ENCODE assay signal across 11 cellular contexts in the genomic region with DNA sequence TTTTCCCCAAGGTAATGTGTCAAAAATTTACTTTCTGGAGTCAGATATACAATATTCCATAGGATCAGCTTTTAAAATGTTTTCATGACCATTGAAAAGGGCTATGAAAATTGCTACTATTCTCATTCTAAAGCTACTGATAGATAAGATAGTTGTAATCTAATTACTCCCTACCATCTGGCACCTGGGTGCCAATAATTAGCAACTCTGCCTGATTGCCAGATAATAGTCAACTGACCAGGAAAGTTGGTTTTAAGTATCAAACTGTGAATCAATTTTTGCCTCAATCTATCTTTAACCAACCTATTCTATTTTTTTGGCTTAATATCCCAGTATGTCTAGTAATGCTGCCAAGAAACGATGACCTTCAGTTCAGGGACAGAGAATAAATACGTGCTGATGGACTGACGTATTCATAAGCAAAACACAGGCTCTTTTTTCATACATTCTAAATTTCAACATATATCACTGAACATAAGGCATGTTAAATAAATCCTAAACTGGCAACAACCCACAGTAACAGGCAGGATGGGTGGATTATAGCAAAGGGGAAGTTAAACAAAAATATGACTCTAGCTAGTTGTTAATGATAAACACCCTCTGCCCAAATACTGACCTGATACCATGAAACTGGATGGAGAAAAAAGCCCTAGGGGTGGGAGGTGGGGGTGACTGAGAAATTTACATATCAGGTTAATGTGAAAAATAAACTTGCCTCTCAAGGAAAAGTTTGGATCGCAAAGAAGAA. TPM values are rescaled to one million over a fixed set of nuclear protein-coding genes. Genes with fewer than 3 reads are reported as not detected.
DNase-seq lines count a peak whose midpoint lies in the region; ATAC-seq and TF ChIP-seq lines count a peak whose summit lies in the region.
"Had no signal": no experiment of that assay in that cellular context is flagged by ENCODE, and none has a peak within 500 bp of the region (broad histone marks: within the 10 kb centered on the region; RNA-seq: fewer than 3 reads in every experiment).

No MANE protein-coding gene starts in this region.

- H3K4me2 ChIP-seq in osteoblast (ENCODE audit: insufficient read depth, low read length) = peak overlapping the region; percentile 59

- no peak overlapping the region for H3K4me3 ChIP-seq in osteoblast (ENCODE audit: insufficient read depth, low read length)

- H3K9me3 ChIP-seq in osteoblast (ENCODE audit: low read depth, low read length) = no peaks in the 10 kb centered on the region

- peak overlapping the region in 2 of 5 experiments; percentile 28 to 53 for H3K4me3 Mint-ChIP-seq in brain
- H3K4me3 Mint-ChIP-seq: activated naive CD8-positive, alpha-beta T cell treated with anti-CD3 and anti-CD28 coated beads for 36 hours; stimulated activated effector memory CD8-positive, alpha-beta T cell treated with anti-CD3 and anti-CD28 coated beads, Interleukin-12 subunit alpha, Interleukin-12 subunit beta, amount 100 ng/mL, for 72 hours had no signal

- H3K27me3 ChIP-seq in osteoblast (ENCODE audit: insufficient read depth, low read length) = no peaks in the 10 kb centered on the region

- no peak overlapping the region for H2AFZ ChIP-seq in osteoblast (ENCODE audit: low read length)

- no peak for TF ChIP-seq CTCF in brain (conservative IDR thresholded peaks at IDR 0.05)
- no peak for TF ChIP-seq CTCF in osteoblast (IDR thresholded peaks at IDR 0.05; ENCODE audit: extremely low read depth, low read depth, low read length)

- H3K9me3 Mint-ChIP-seq in brain = peaks cover 0 to 3% (median 1%) of the 10 kb centered on the region in 5 experiments
- H3K9me3 Mint-ChIP-seq: activated naive CD8-positive, alpha-beta T cell treated with anti-CD3 and anti-CD28 coated beads for 36 hours; stimulated activated effector memory CD8-positive, alpha-beta T cell treated with anti-CD3 and anti-CD28 coated beads, Interleukin-12 subunit alpha, Interleukin-12 subunit beta, amount 100 ng/mL, for 72 hours had no signal

- peaks cover 73% of the 10 kb centered on the region for H4K20me1 ChIP-seq in osteoblast (ENCODE audit: insufficient read depth, low read length)

- peaks cover 79% of the 10 kb centered on the region for H3K4me1 Mint-ChIP-seq in brain
- H3K4me1 Mint-ChIP-seq: activated naive CD8-positive, alpha-beta T cell treated with anti-CD3 and anti-CD28 coated beads for 36 hours; stimulated activated effector memory CD8-positive, alpha-beta T cell treated with anti-CD3 and anti-CD28 coated beads, Interleukin-12 subunit alpha, Interleukin-12 subunit beta, amount 100 ng/mL, for 72 hours had no signal

- peaks cover 85% of the 10 kb centered on the region for H3K4me1 ChIP-seq in osteoblast (ENCODE audit: insufficient read depth, low read length)

- peaks cover 90% of the 10 kb centered on the region for H3K79me2 ChIP-seq in osteoblast (ENCODE audit: insufficient read depth, low read length)

- H3K27ac Mint-ChIP-seq in brain = peak overlapping the region; percentile 11 to 66 (median 28)
- H3K27ac Mint-ChIP-seq: activated naive CD8-positive, alpha-beta T cell treated with anti-CD3 and anti-CD28 coated beads for 36 hours; stimulated activated effector memory CD8-positive, alpha-beta T cell treated with anti-CD3 and anti-CD28 coated beads, Interleukin-12 subunit alpha, Interleukin-12 subunit beta, amount 100 ng/mL, for 72 hours had no signal

- ATAC-seq in GM19397 (IDR thresholded peaks at IDR 0.05; ENCODE audit: unreplicated experiment) (peak; percentile 55), HG03354 (IDR thresholded peaks at IDR 0.05; ENCODE audit: poor library complexity, severe bottlenecking, unreplicated experiment) (peak; percentile 90)
- ATAC-seq: stimulated activated effector memory CD8-positive, alpha-beta T cell treated with anti-CD3 and anti-CD28 coated beads, Interleukin-12 subunit alpha, Interleukin-12 subunit beta, amount 100 ng/mL, for 72 hours had no signal

- H3K36me3 Mint-ChIP-seq in brain = peaks cover 5% of the 10 kb centered on the region
- H3K36me3 Mint-ChIP-seq: activated naive CD8-positive, alpha-beta T cell treated with anti-CD3 and anti-CD28 coated beads for 36 hours; stimulated activated effector memory CD8-positive, alpha-beta T cell treated with anti-CD3 and anti-CD28 coated beads, Interleukin-12 subunit alpha, Interleukin-12 subunit beta, amount 100 ng/mL, for 72 hours had no signal

- H3K27ac ChIP-seq in osteoblast (ENCODE audit: low read depth, low read length) = peak overlapping the region; percentile 85

- H3K27me3 Mint-ChIP-seq in brain = no peaks in the 10 kb centered on the region

- DNase-seq in osteoblast (ENCODE audit: insufficient read length, low spot score, missing footprints) = no peak
- no peak for DNase-seq in NCI-H187 (lab: John Stamatoyannopoulos, UW)
- DNase-seq in D341Med (ENCODE audit: low spot score) = no peak
- no peak for DNase-seq in T-helper 1 cell
- no peak for DNase-seq in RKO (ENCODE audit: low spot score)
- DNase-seq: activated naive CD8-positive, alpha-beta T cell treated with anti-CD3 and anti-CD28 coated beads for 36 hours; GDM1 had no signal

- H3K36me3 ChIP-seq in osteoblast (ENCODE audit: insufficient read depth, low read length) = peaks cover 19% of the 10 kb centered on the region

RNA-seq across cellular contexts. Expression of a gene that starts 18.2 kb away (rescaled TPM):
- polyA plus RNA-seq in brain (ENCODE audit: insufficient read depth, low read depth, low replicate concordance) = 7.1 TPM
- 33.0 and 37.6 TPM in 2 replicates for total RNA-seq in osteoblast
